ENCODE assay signal across 25 cellular contexts in genomic region chr17:21677126-21677910, GRCh38. TPM values are rescaled to one million over a fixed set of nuclear protein-coding genes. Genes with fewer than 3 reads are reported as not detected.
"Had no signal": no experiment of that assay in that cellular context is flagged by ENCODE, and none has a peak within 500 bp of the region (broad histone marks: within the 10 kb centered on the region; RNA-seq: fewer than 3 reads in every experiment).

No MANE protein-coding gene starts in this region.

- H3K4me3 Mint-ChIP-seq: dendritic cell treated with granulocyte-macrophage colony-stimulating factor and Interleukin-4, amounts not matched to agents 40 ng/mL and 50 ng/mL, for 4 days; effector memory CD8-positive, alpha-beta T cell; naive thymus-derived CD4-positive, alpha-beta T cell; stimulated activated naive CD8-positive, alpha-beta T cell treated with anti-CD3 and anti-CD28 coated beads, Interleukin-15, Interleukin-2, amounts not matched to agents 100 ng/mL and 50 ng/mL, for 24 hours; T-cell had no signal

- H3K9me3 Mint-ChIP-seq: stimulated activated naive CD8-positive, alpha-beta T cell treated with anti-CD3 and anti-CD28 coated beads, Interleukin-15, Interleukin-2, amounts not matched to agents 100 ng/mL and 50 ng/mL, for 24 hours had no signal

- DNase-seq: activated CD4-positive, alpha-beta T cell treated with anti-CD3 and anti-CD28 coated beads, Interleukin-2, amount 50 U/mL, for 4 hours; activated CD4-positive, CD25-positive, alpha-beta regulatory T cell treated with anti-CD3 and anti-CD28 coated beads, Interleukin-2, amount 50 U/mL, for 72 hours; activated naive CD4-positive, alpha-beta T cell; activated T-cell treated with anti-CD3 and anti-CD28 coated beads, Interleukin-2, amount 50 U/mL, for 48 hours; cerebellar nuclear complex; effector memory CD8-positive, alpha-beta T cell; heart right ventricle; mammary epithelial cell; mucosa of descending colon; naive thymus-derived CD4-positive, alpha-beta T cell; nucleus accumbens; SK-N-SH; small intestine; stimulated activated CD4-positive, alpha-beta T cell treated with anti-CD3 and anti-CD28 coated beads, Interleukin-4, amount 100 ng/mL, for 4 hours; stimulated activated CD8-positive, alpha-beta memory T cell treated with anti-CD3 and anti-CD28 coated beads, Interleukin-4, amount 100 ng/mL, for 48 hours; T1000 had no signal

- H3K36me3 Mint-ChIP-seq: naive thymus-derived CD4-positive, alpha-beta T cell; T-cell had no signal

- H3K27ac Mint-ChIP-seq: dendritic cell treated with granulocyte-macrophage colony-stimulating factor and Interleukin-4, amounts not matched to agents 40 ng/mL and 50 ng/mL, for 4 days; effector memory CD8-positive, alpha-beta T cell; naive thymus-derived CD4-positive, alpha-beta T cell; progenitor cell of endocrine pancreas; stimulated activated naive CD8-positive, alpha-beta T cell treated with anti-CD3 and anti-CD28 coated beads, Interleukin-15, Interleukin-2, amounts not matched to agents 100 ng/mL and 50 ng/mL, for 24 hours; T-cell had no signal

- H3K4me1 Mint-ChIP-seq: T-cell had no signal

- H3K27me3 Mint-ChIP-seq: dendritic cell treated with granulocyte-macrophage colony-stimulating factor and Interleukin-4, amounts not matched to agents 40 ng/mL and 50 ng/mL, for 4 days; effector memory CD8-positive, alpha-beta T cell; progenitor cell of endocrine pancreas; stimulated activated naive CD8-positive, alpha-beta T cell treated with anti-CD3 and anti-CD28 coated beads, Interleukin-15, Interleukin-2, amounts not matched to agents 100 ng/mL and 50 ng/mL, for 24 hours had no signal

- ATAC-seq: effector memory CD8-positive, alpha-beta T cell; gastroesophageal sphincter; mucosa of descending colon; naive thymus-derived CD4-positive, alpha-beta T cell; T-cell had no signal

RNA-seq across cellular contexts. Expression of gene KCNJ18, which starts 15.0 kb away (rescaled TPM):
- total RNA-seq: aorta; gastroesophageal sphincter; heart right ventricle; mammary epithelial cell; mucosa of descending colon; naive thymus-derived CD4-positive, alpha-beta T cell; progenitor cell of endocrine pancreas; right atrium auricular region; T-cell; temporal lobe; ureter had no signal
